ENCODE assay signal across 16 cellular contexts in genomic region chr1:2455757-2456156, GRCh38. TPM values are rescaled to one million over a fixed set of nuclear protein-coding genes. Genes with fewer than 3 reads are reported as not detected.
A peak's percentile ranks its signal among the peaks of the same experiment; 100 is the strongest.
DNase-seq lines count a peak whose midpoint lies in the region; ATAC-seq and TF ChIP-seq lines count a peak whose summit lies in the region.
"Had no signal": no experiment of that assay in that cellular context is flagged by ENCODE, and none has a peak within 500 bp of the region (broad histone marks: within the 10 kb centered on the region; RNA-seq: fewer than 3 reads in every experiment).

No MANE protein-coding gene starts in this region.

- peak overlapping the region in 7 of 11 experiments; percentile 7 to 72 (median 65); a peak in 12 of 22 replicates for H3K27ac ChIP-seq in BLaER1 treated with 17β-estradiol and CSF1 and Interleukin-3, amounts not matched to agents 10 nM and 100 nM
- H3K27ac ChIP-seq in angular gyrus (ENCODE audit: low read depth, low read length), result peak overlapping the region; percentile 64
- H3K27ac ChIP-seq: KMS-11 had no signal

- ATAC-seq in HG03280 (IDR thresholded peaks at IDR 0.05; ENCODE audit: unreplicated experiment), result no peak

- peaks cover 0 to 91% (median 6%) of the 10 kb centered on the region in 11 experiments; a peak in 13 of 22 replicates for H4K20me1 ChIP-seq in BLaER1 treated with 17β-estradiol and CSF1 and Interleukin-3, amounts not matched to agents 10 nM and 100 nM

- no peaks in the 10 kb centered on the region for H3K36me3 ChIP-seq in BLaER1 treated with 17β-estradiol and CSF1 and Interleukin-3, amounts not matched to agents 10 nM and 100 nM

- H3K9me3 ChIP-seq in BLaER1 treated with 17β-estradiol and CSF1 and Interleukin-3, amounts not matched to agents 10 nM and 100 nM (replicated peaks in 1 of 11), result no peaks in the 10 kb centered on the region

- H3K9ac ChIP-seq in BLaER1 treated with 17β-estradiol and CSF1 and Interleukin-3, amounts not matched to agents 10 nM and 100 nM, result peak overlapping the region in 7 of 11 experiments; percentile 22 to 67 (median 50); a peak in 10 of 22 replicates
- H3K9ac ChIP-seq: KMS-11 had no signal

- intact Hi-C loops in head of caudate nucleus (cut with DNase I), result no loop called here

- DNase-seq in M059J (ENCODE audit: low read depth), result peak; percentile 31
- peak in 28 of 42 donors; percentile 37 to 83 (median 67) for DNase-seq in head of caudate nucleus
- DNase-seq in GM10266 (ENCODE audit: extremely low spot score), result no peak
- no peak for DNase-seq in stimulated activated CD4-positive, alpha-beta T cell treated with anti-CD3 and anti-CD28 coated beads, Interleukin-15, amount 100 ng/mL, for 24 hours
- DNase-seq in amniotic stem cell (lab: John Stamatoyannopoulos, UW), result no peak
- DNase-seq: AML-193; CD8-positive, alpha-beta memory T cell; MM.1S; NCI-H1694; NCI-H446; NCI-H774; SIG-M5 had no signal

- peaks cover 50 to 96% (median 94%) of the 10 kb centered on the region in 10 experiments for H3K4me1 ChIP-seq in BLaER1 treated with 17β-estradiol and CSF1 and Interleukin-3, amounts not matched to agents 10 nM and 100 nM

- H3K4me3 ChIP-seq in BLaER1 treated with 17β-estradiol and CSF1 and Interleukin-3, amounts not matched to agents 10 nM and 100 nM, result peak overlapping the region in 2 of 10 experiments; percentile 21 to 41; a peak in 5 of 20 replicates

- peak overlapping the region; percentile 25 to 96 (median 86); a peak in 20 of 22 replicates for H3K4me2 ChIP-seq in BLaER1 treated with 17β-estradiol and CSF1 and Interleukin-3, amounts not matched to agents 10 nM and 100 nM
- H3K4me2 ChIP-seq: KMS-11 had no signal

- no peak for TF ChIP-seq CTCF in GM10266 (IDR thresholded peaks at IDR 0.05; ENCODE audit: control insufficient read depth, insufficient read depth, low read depth, missing control alignments)

- H3K27me3 ChIP-seq in BLaER1 treated with 17β-estradiol and CSF1 and Interleukin-3, amounts not matched to agents 10 nM and 100 nM, result peaks cover 0 to 40% (median 0%) of the 10 kb centered on the region in 11 experiments; a peak in 7 of 22 replicates

RNA-seq across cellular contexts. Expression of gene PLCH2, which starts 20.3 kb away (rescaled TPM):
- total RNA-seq in M059J (2014; rRNA removed; shearing (Covaris generic)), result not detected in 2 replicates

RNA-seq across cellular contexts. Expression of gene PEX10, which starts 43.4 kb away (rescaled TPM):
- 18.8 and 31.2 TPM in 2 replicates for total RNA-seq in M059J (2014; rRNA removed; shearing (Covaris generic))

Comparison
In these comparisons a context has a peak if more than half of its experiments do, and no peak if none do; other contexts are left out.
1. DNase-seq: peak in M059J (single experiment) and head of caudate nucleus (28 of 42); none in GM10266 (single experiment), stimulated activated CD4-positive, alpha-beta T cell treated with anti-CD3 and anti-CD28 coated beads, Interleukin-15, amount 100 ng/mL, for 24 hours (single experiment) and amniotic stem cell (single experiment).